Comparison of ENCODE assay signal across 7 cellular contexts in the genomic region with DNA sequence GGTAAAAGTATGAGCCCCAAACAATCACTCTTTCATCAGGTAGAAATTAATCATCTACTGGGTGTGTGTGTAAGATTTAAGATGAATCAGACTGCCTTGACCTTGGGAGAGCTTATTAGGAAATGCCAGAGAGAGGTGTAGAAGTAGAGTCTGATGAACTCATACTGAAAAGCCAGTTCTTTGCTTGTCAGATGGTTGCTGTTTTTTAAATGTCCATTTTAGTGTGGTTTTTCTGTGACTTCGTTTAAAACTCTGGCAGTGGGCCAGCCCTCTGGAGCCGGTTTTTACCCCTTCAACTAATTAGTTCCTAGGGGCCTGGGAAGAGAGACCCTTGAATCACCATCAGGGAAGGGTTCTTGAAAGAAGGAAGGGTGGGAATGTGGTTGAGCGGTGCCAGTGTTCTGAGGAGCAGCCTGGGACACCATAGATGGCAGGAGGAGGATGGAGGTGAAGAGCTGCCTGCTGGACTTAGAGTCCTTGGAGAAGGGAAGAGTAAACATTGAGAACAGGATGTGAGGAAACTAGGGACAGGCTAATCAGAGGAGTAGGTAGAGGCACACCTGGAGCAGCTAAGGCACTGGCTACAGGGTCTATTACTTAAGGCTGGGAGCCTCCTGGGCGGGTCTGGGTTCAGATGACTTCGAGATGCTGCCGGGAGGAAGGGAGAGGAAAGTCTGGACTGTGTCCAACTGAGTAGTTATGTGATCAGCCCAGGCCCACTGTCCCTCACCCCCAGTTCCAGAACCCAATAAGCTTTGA.
DNase-seq lines count a peak whose midpoint lies in the region; ATAC-seq and TF ChIP-seq lines count a peak whose summit lies in the region.

No MANE protein-coding gene starts in this region.

- H3K4me3 ChIP-seq in GM12865 (ENCODE audit: low read depth, low read length) (peak overlapping the region; percentile 89), adipocyte (ENCODE audit: low read length) (peak overlapping the region; percentile 91), thymus (ENCODE audit: low read length) (peak overlapping the region; percentile 86)

- H3K4me1 ChIP-seq in adipocyte (ENCODE audit: control insufficient read depth, insufficient read depth, low read length): peaks cover 53% of the 10 kb centered on the region
- H3K4me1 ChIP-seq in thymus (ENCODE audit: control insufficient read depth, insufficient read depth, low read length): peaks cover 53% of the 10 kb centered on the region

- DNase-seq in GM12865 (ENCODE audit: low read depth): peak; percentile 31
- peak; percentile 53 for DNase-seq in NAMALWA (ENCODE audit: low spot score)
- peak; percentile 60 for DNase-seq in adipocyte (ENCODE audit: low read depth)
- DNase-seq in kidney tubule cell (ENCODE audit: low spot score): peak; percentile 92
- DNase-seq in NCI-H1417 treated with DMSO at 0.1 percent for 48 hours (lab: John Stamatoyannopoulos, UW): no peak

- H3K36me3 ChIP-seq in adipocyte (ENCODE audit: control insufficient read depth, insufficient read depth, low read length, severe bottlenecking) (no peaks in the 10 kb centered on the region), thymus (ENCODE audit: control insufficient read depth, insufficient read depth) (no peaks in the 10 kb centered on the region)

- WGBS in thymus: 2% methylated on average over 6 of the region's 6 CpGs

- H3K9me3 ChIP-seq in adipocyte (ENCODE audit: control insufficient read depth, low read length) (no peaks in the 10 kb centered on the region), thymus (ENCODE audit: control insufficient read depth) (no peaks in the 10 kb centered on the region)

- ATAC-seq in GM21825 (IDR thresholded peaks at IDR 0.05; ENCODE audit: unreplicated experiment): no peak

- H3K27ac ChIP-seq in thymus (ENCODE audit: low read depth): peak overlapping the region; percentile 69

- peak overlapping the region; percentile 90 for H3K9ac ChIP-seq in adipocyte (ENCODE audit: low read length)

- H3K27me3 ChIP-seq in adipocyte (replicated peaks; ENCODE audit: control insufficient read depth, insufficient read depth, low read length): no peaks in the 10 kb centered on the region
- no peaks in the 10 kb centered on the region for H3K27me3 ChIP-seq in thymus (ENCODE audit: control insufficient read depth, insufficient read depth)

- TF ChIP-seq CTCF in GM12865 (IDR thresholded peaks at IDR 0.05; ENCODE audit: insufficient read depth, low read depth, low read length, missing control alignments): no peak
